ENCODE assay signal across 15 cellular contexts in the genomic region with DNA sequence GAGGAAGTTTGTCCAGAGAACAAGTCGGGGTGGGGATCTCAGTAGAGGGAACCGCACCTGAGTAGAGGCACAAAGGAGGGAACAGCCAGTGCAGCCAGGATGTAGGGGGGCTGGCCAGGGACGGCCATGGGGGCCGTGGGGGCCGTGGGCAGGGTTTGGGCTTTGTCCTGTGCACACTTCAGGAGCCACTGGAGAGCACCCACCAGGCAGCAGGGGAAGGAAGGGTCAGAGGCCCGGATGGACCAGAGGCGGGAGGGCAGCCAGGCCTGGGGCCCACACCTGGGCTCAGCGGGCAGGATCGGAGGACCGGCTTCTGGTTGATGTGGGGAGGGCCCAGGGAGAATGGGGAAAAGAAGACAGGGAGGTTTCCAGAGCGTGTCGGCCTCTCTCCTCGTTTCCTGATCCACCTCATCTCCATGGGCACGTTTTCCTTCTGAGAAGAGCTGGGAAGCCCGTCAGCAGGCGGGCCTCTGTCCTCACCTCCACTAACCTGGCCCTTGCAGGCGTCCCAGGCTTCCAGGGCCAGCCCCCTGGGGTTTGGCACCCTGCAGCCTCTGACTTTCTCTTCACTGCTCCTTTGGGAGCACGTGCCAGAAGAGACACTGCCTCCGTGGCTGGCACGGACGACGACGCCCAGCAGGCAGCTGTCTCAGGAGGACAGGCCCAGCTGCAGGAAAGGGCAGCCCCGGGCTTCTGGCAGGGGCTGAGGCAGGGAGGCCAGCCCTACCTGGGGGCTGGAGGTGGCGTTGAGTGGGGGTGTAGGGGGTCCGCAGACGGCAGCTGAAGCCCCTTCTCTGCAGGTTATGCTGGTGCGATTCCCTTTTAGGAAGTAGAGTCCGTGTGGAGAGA. TPM values are rescaled to one million over a fixed set of nuclear protein-coding genes. Genes with fewer than 3 reads are reported as not detected.
DNase-seq lines count a peak whose midpoint lies in the region; ATAC-seq, FAIRE-seq and TF ChIP-seq lines count a peak whose summit lies in the region.
"Had no signal": no experiment of that assay in that cellular context is flagged by ENCODE, and none has a peak within 500 bp of the region (broad histone marks: within the 10 kb centered on the region; RNA-seq: fewer than 3 reads in every experiment).

No MANE protein-coding gene starts in this region.

- TF ChIP-seq CTCF in HEK293 (tag by site-specific recombination; IDR thresholded peaks at IDR 0.05) (no peak), pancreas (IDR thresholded peaks at IDR 0.05) (no peak)

- intact Hi-C loops in pancreas (cut with DNase I) = no loop called here

- no peaks in the 10 kb centered on the region for H3K9me3 Mint-ChIP-seq in immature natural killer cell
- H3K9me3 Mint-ChIP-seq: activated naive CD4-positive, alpha-beta T cell treated with anti-CD3 and anti-CD28 coated beads for 36 hours; stimulated activated memory B cell treated with anti-CD40 and anti-IgM and Interleukin-4, amounts not matched to agents 10 μg/mL and 1 μg/mL and 100 μg/mL, for 72 hours had no signal

- TF ChIP-seq POLR2A in GM12892 (IDR thresholded peaks at IDR 0.05; ENCODE audit: low read depth, low read length) = no peak

- no peaks in the 10 kb centered on the region for H3K9me3 ChIP-seq in HEK293 (ENCODE audit: control insufficient read depth, insufficient read depth, low read depth, low read length)
- H3K9me3 ChIP-seq in pancreas = no peaks in the 10 kb centered on the region
- H3K9me3 ChIP-seq: SJSA1 had no signal

- H3K36me3 ChIP-seq in HEK293 (ENCODE audit: control insufficient read depth in 2 of 2, insufficient read depth in 1 of 2, low read length in 2 of 2) = no peaks in the 10 kb centered on the region; a peak in 1 of 3 replicates
- H3K36me3 ChIP-seq in pancreas = no peaks in the 10 kb centered on the region

- no peaks in the 10 kb centered on the region for H3K27me3 ChIP-seq in pancreas
- H3K27me3 ChIP-seq: SJSA1 had no signal

- no peaks in the 10 kb centered on the region for H3K4me1 ChIP-seq in HEK293 (ENCODE audit: control insufficient read depth, insufficient read depth, low read length)
- H3K4me1 ChIP-seq in pancreas = peaks cover 0 to 6% (median 3%) of the 10 kb centered on the region in 3 donors

- H3K4me1 Mint-ChIP-seq in immature natural killer cell = peaks cover 16 to 19% of the 10 kb centered on the region in 2 donors

- POLR2A ChIA-PET in HEK293 (lab: Yijun Ruan, JAX) = interaction anchor here (1.9 kb wide), 1 partner anchor 26 kb away, joined by 4 read pairs; no protein-coding TSS in a partner anchor

- H3K36me3 Mint-ChIP-seq in immature natural killer cell = peaks cover 0 to 5% (median 2%) of the 10 kb centered on the region in 3 donors

- ATAC-seq in pancreas = peak in 3 of 4 donors; percentile 13 to 50 (median 18)

- H3K27me3 Mint-ChIP-seq in immature natural killer cell (ENCODE audit: low read depth in 3 of 3) = peaks cover 2 to 3% (median 3%) of the 10 kb centered on the region in 3 donors

- H3K4me3 Mint-ChIP-seq in immature natural killer cell = peak overlapping the region; percentile 72 to 87 (median 85)
- H3K4me3 Mint-ChIP-seq: activated naive CD4-positive, alpha-beta T cell treated with anti-CD3 and anti-CD28 coated beads for 36 hours had no signal

- peak overlapping the region in 1 of 6 donors; percentile 81 for H3K27ac Mint-ChIP-seq in immature natural killer cell
- H3K27ac Mint-ChIP-seq: activated naive CD4-positive, alpha-beta T cell treated with anti-CD3 and anti-CD28 coated beads for 36 hours had no signal

- H3K27ac ChIP-seq in HEK293 (ENCODE audit: extremely low read depth, low read depth, low read length) = no peak overlapping the region
- H3K27ac ChIP-seq in caudate nucleus (ENCODE audit: low read depth, low read length) = peak overlapping the region; percentile 64
- H3K27ac ChIP-seq in pancreas = no peak overlapping the region
- H3K27ac ChIP-seq: C4-2B, SJSA1 had no signal

- DNase-seq in caudate nucleus (lab: John Stamatoyannopoulos, UW) = peak in 1 of 61 donors; percentile 61
- no peak for DNase-seq in immature natural killer cell
- peak in 1 of 6 donors; percentile 13 for DNase-seq in pancreas
- no peak for DNase-seq in COR-L47 (lab: John Stamatoyannopoulos, UW)
- no peak for DNase-seq in GM12892 (ENCODE audit: insufficient read length)
- DNase-seq in dermis blood vessel endothelial cell = no peak
- no peak for DNase-seq in NCI-H226
- DNase-seq: GDM1; NCI-H2081; NK-92 treated with Interleukin-12 subunit alpha and Interleukin-12 subunit beta, amount 100 ng/mL, for 24 hours had no signal

- CTCF ChIA-PET in HEK293 (lab: Yijun Ruan, JAX) = no interaction called here

- 70% methylated on average over 29 of the region's 29 CpGs for WGBS in pancreas, 2 donors

- no peak overlapping the region for H3K4me3 ChIP-seq in HEK293 (ENCODE audit: low read depth, low read length)
- peak overlapping the region in 1 of 4 donors; percentile 9 for H3K4me3 ChIP-seq in pancreas
- H3K4me3 ChIP-seq: SJSA1 had no signal

- FAIRE-seq in pancreas (lab: Jason Lieb, UNC) (no peak), GM12892 (lab: Jason Lieb, UNC) (no peak)

TF ChIP-seq in HEK293, 187 proteins besides CTCF, POLR2A, EP300 and RAD21:
- TF ChIP-seq GLIS1 (tag by site-specific recombination; IDR thresholded peaks at IDR 0.05) (0 out of 2 replicates have a peak, but pooled peaks have one; percentile 10), ZSCAN16 (tag by site-specific recombination; IDR thresholded peaks at IDR 0.05) (no peak), ZNF423 (tag by site-specific recombination; IDR thresholded peaks at IDR 0.05) (0 out of 2 replicates have a peak, but pooled peaks have one; percentile 14), ZIC2 (tag by site-specific recombination; IDR thresholded peaks at IDR 0.05) (peak; percentile 67; the same call in 1 of the 2 replicates)

RNA-seq across cellular contexts. Expression of gene PDXK, which starts 16.8 kb away (rescaled TPM):
- polyA plus RNA-seq in immature natural killer cell = 10 to 100 TPM; 47.1 to 55.2 (median 50.9) TPM
- total RNA-seq in pancreas = 100 to 1,000 TPM in 1 of 6 donors, 10 to 100 TPM in 5; 63.2 to 100 (median 65.8) TPM
- polyA plus RNA-seq in pancreas = 10 to 100 TPM; 65.7 to 66.0 TPM
- polyA plus RNA-seq in GM12892 (2012; ENCODE audit: missing spikeins) = 48.4 TPM
- 47.0 and 87.4 TPM in 2 replicates for total RNA-seq in dermis blood vessel endothelial cell

RNA-seq across cellular contexts. Expression of gene RRP1B, which starts 42.8 kb away (rescaled TPM):
- polyA plus RNA-seq in immature natural killer cell (10 to 100 TPM in 2 of 3 donors, 1 to 10 TPM in 1; 4.9 to 31.0 (median 10.2) TPM), pancreas (1 to 10 TPM; 4.4 to 5.4 TPM)
- total RNA-seq in pancreas (10 to 100 TPM in 3 of 6 donors, 1 to 10 TPM in 3; 7.2 to 13.3 (median 9.7) TPM), dermis blood vessel endothelial cell (36.1 and 40.6 TPM in 2 replicates)
- polyA plus RNA-seq in GM12892 (2012; ENCODE audit: missing spikeins) = 14.1 TPM

RNA-seq across cellular contexts. Expression of gene HSF2BP, which starts 42.9 kb away (rescaled TPM):
- polyA plus RNA-seq in immature natural killer cell (under 1 TPM in 1 of 3 donors, not detected in 2; 0.27 TPM), pancreas (under 1 TPM; 0.11 to 0.14 TPM)
- total RNA-seq in pancreas (under 1 TPM; 0.14 to 0.32 (median 0.24) TPM), dermis blood vessel endothelial cell (0.65 and 0.68 TPM in 2 replicates)
- 0.78 TPM for polyA plus RNA-seq in GM12892 (2012; ENCODE audit: missing spikeins)
